1 cellular context compared by ENCODE assay signal in genomic region chr4:63663870-63664269, GRCh38.
TF ChIP-seq lines count a peak whose summit lies in the region.

No MANE protein-coding gene starts in this region.

TF ChIP-seq in GM12878, 131 proteins besides CTCF, POLR2A, EP300 and RAD21 (continued from another document):
- TF ChIP-seq PRDM15 (CRISPR knock-in tag; IDR thresholded peaks at IDR 0.05) (no peak), ZBTB33 (IDR thresholded peaks at IDR 0.05) (no peak), ZZZ3 (IDR thresholded peaks at IDR 0.05; ENCODE audit: control insufficient read depth, insufficient read length, low read depth) (no peak)
